14 cellular contexts compared by ENCODE assay signal in genomic region chr2:37774976-37775907, GRCh38.
DNase-seq lines count a peak whose midpoint lies in the region; ATAC-seq and TF ChIP-seq lines count a peak whose summit lies in the region.
"Had no signal": no experiment of that assay in that cellular context is flagged by ENCODE, and none has a peak within 500 bp of the region (broad histone marks: within the 10 kb centered on the region; RNA-seq: fewer than 3 reads in every experiment).

No MANE protein-coding gene starts in this region.

- H3K4me2 ChIP-seq in neural progenitor cell: no peak overlapping the region

- intact Hi-C loops in upper lobe of right lung (cut with DNase I): no loop called here

- H3K36me3 ChIP-seq in upper lobe of right lung (no peaks in the 10 kb centered on the region), neural progenitor cell (no peaks in the 10 kb centered on the region)
- no peaks in the 10 kb centered on the region for H3K36me3 ChIP-seq in CD8-positive, alpha-beta memory T cell (ENCODE audit: insufficient read depth, low read length)
- H3K36me3 ChIP-seq: pancreas had no signal

- H3K4me1 ChIP-seq in upper lobe of right lung (no peaks in the 10 kb centered on the region), neural progenitor cell (no peaks in the 10 kb centered on the region)
- no peaks in the 10 kb centered on the region for H3K4me1 ChIP-seq in CD8-positive, alpha-beta memory T cell (ENCODE audit: insufficient read depth, low read length)
- H3K4me1 ChIP-seq: pancreas had no signal

- no peaks in the 10 kb centered on the region for H3K36me3 Mint-ChIP-seq in neural progenitor cell
- H3K36me3 Mint-ChIP-seq in CD8-positive, alpha-beta memory T cell: no peaks in the 10 kb centered on the region

- CTCF ChIA-PET in CD8-positive, alpha-beta memory T cell (lab: Charles Lee): interaction anchor here (0.8 kb wide), 1 partner anchor 361 kb away, joined by 4 read pairs; no protein-coding TSS in a partner anchor

- H3K4me1 Mint-ChIP-seq in neural progenitor cell: peaks cover 32% of the 10 kb centered on the region
- H3K4me1 Mint-ChIP-seq in CD8-positive, alpha-beta memory T cell: no peaks in the 10 kb centered on the region
- H3K4me1 Mint-ChIP-seq: activated CD4-positive, alpha-beta memory T cell treated with anti-CD3 and anti-CD28 coated beads, Interleukin-2, amount 10 ng/mL, durations not matched to agents 7 days and 5 days had no signal

- TF ChIP-seq CTCF in cardiac fibroblast (IDR thresholded peaks at IDR 0.05; ENCODE audit: low read depth, low read length): no peak
- no peak for TF ChIP-seq CTCF in upper lobe of right lung (IDR thresholded peaks at IDR 0.05)
- TF ChIP-seq CTCF in neural progenitor cell (IDR thresholded peaks at IDR 0.05): no peak

- no peak overlapping the region for H2AFZ ChIP-seq in neural progenitor cell (replicated peaks)

- POLR2A ChIA-PET in CD8-positive, alpha-beta memory T cell (lab: Charles Lee): no interaction called here

- H3K79me2 ChIP-seq in neural progenitor cell (ENCODE audit: low read depth): no peaks in the 10 kb centered on the region

- H3K27ac ChIP-seq in upper lobe of right lung (peak overlapping the region; percentile 24), neural progenitor cell (no peak overlapping the region)
- H3K27ac ChIP-seq in CD8-positive, alpha-beta memory T cell (ENCODE audit: low read depth, low read length): no peak overlapping the region

- H3K9me3 ChIP-seq in upper lobe of right lung (no peaks in the 10 kb centered on the region), neural progenitor cell (ENCODE audit: low read depth) (no peaks in the 10 kb centered on the region)
- H3K9me3 ChIP-seq in CD8-positive, alpha-beta memory T cell (ENCODE audit: low read length): no peaks in the 10 kb centered on the region
- H3K9me3 ChIP-seq: pancreas had no signal

- H3K27ac Mint-ChIP-seq in neural progenitor cell: no peak overlapping the region
- H3K27ac Mint-ChIP-seq in CD8-positive, alpha-beta memory T cell: no peak overlapping the region
- H3K27ac Mint-ChIP-seq: activated CD4-positive, alpha-beta memory T cell treated with anti-CD3 and anti-CD28 coated beads, Interleukin-2, amount 10 ng/mL, durations not matched to agents 7 days and 5 days had no signal

- no peak overlapping the region for H3K9ac ChIP-seq in neural progenitor cell

- H3F3A ChIP-seq in neural progenitor cell (ENCODE audit: low read depth): no peaks in the 10 kb centered on the region

- H3K27me3 Mint-ChIP-seq in neural progenitor cell (ENCODE audit: insufficient read depth, low read depth): peaks cover 5% of the 10 kb centered on the region
- peaks cover 0 to 4% of the 10 kb centered on the region in 2 donors for H3K27me3 Mint-ChIP-seq in CD8-positive, alpha-beta memory T cell
- H3K27me3 Mint-ChIP-seq: activated CD4-positive, alpha-beta memory T cell treated with anti-CD3 and anti-CD28 coated beads, Interleukin-2, amount 10 ng/mL, durations not matched to agents 7 days and 5 days had no signal

- no peaks in the 10 kb centered on the region for H4K20me1 ChIP-seq in neural progenitor cell (ENCODE audit: low read depth)

- no peak overlapping the region for H3K4me3 ChIP-seq in cardiac fibroblast (replicated peaks in 1 of 2; ENCODE audit: low read depth in 2 of 2, low read length in 2 of 2)
- no peak overlapping the region for H3K4me3 ChIP-seq in upper lobe of right lung
- no peak overlapping the region for H3K4me3 ChIP-seq in neural progenitor cell
- no peak overlapping the region for H3K4me3 ChIP-seq in CD8-positive, alpha-beta memory T cell (ENCODE audit: low read length)
- H3K4me3 ChIP-seq: pancreas had no signal

- H3K27me3 ChIP-seq in upper lobe of right lung: no peaks in the 10 kb centered on the region
- H3K27me3 ChIP-seq in neural progenitor cell: no peaks in the 10 kb centered on the region
- H3K27me3 ChIP-seq in CD8-positive, alpha-beta memory T cell (ENCODE audit: insufficient read depth, low read length, poor library complexity, severe bottlenecking): no peaks in the 10 kb centered on the region
- H3K27me3 ChIP-seq: pancreas had no signal

- DNase-seq in NCI-H446 treated with DMSO at 0.1 percent for 48 hours (lab: John Stamatoyannopoulos, UW) (peak; percentile 51), cardiac fibroblast (ENCODE audit: low read depth in 2 of 2) (peak; percentile 62 to 66), myocyte (ENCODE audit: low read depth) (peak; percentile 60), upper lobe of right lung (no peak), neural progenitor cell (ENCODE audit: low spot score) (no peak), HUDEP-2 (lab: John Stamatoyannopoulos, UW; ENCODE audit: unreplicated experiment in 76 of 76) (no peak)
- no peak for DNase-seq in CD8-positive, alpha-beta memory T cell
- DNase-seq: activated CD4-positive, alpha-beta memory T cell treated with anti-CD3 and anti-CD28 coated beads, Interleukin-2, amount 10 ng/mL, durations not matched to agents 7 days and 5 days; activated naive CD4-positive, alpha-beta T cell; NCI-H2081 treated with DMSO at 0.1 percent for 48 hours; pancreas; stimulated activated CD4-positive, alpha-beta T cell treated with anti-CD3 and anti-CD28 coated beads, Interleukin-4, amount 100 ng/mL, for 4 hours; stimulated activated naive CD8-positive, alpha-beta T cell treated with anti-CD3 and anti-CD28 coated beads, Interleukin-15, Interleukin-2, amounts not matched to agents 100 U/mL and 50 U/mL, for 24 hours had no signal

- no peak for ATAC-seq in upper lobe of right lung
- ATAC-seq: Panc1; stimulated activated naive CD8-positive, alpha-beta T cell treated with anti-CD3 and anti-CD28 coated beads, Interleukin-15, Interleukin-2, amounts not matched to agents 100 U/mL and 50 U/mL, for 24 hours had no signal

- no peak overlapping the region for H3K4me3 Mint-ChIP-seq in neural progenitor cell
- no peak overlapping the region for H3K4me3 Mint-ChIP-seq in CD8-positive, alpha-beta memory T cell
- H3K4me3 Mint-ChIP-seq: activated CD4-positive, alpha-beta memory T cell treated with anti-CD3 and anti-CD28 coated beads, Interleukin-2, amount 10 ng/mL, durations not matched to agents 7 days and 5 days had no signal

- H3K9me3 Mint-ChIP-seq in neural progenitor cell: peaks cover 18% of the 10 kb centered on the region
- peaks cover 0 to 1% (median 0%) of the 10 kb centered on the region in 5 donors for H3K9me3 Mint-ChIP-seq in CD8-positive, alpha-beta memory T cell

Comparison
In these comparisons a context has a peak if more than half of its experiments do, and no peak if none do; other contexts are left out.
1. DNase-seq: peak in NCI-H446 treated with DMSO at 0.1 percent for 48 hours (single experiment), cardiac fibroblast (2 of 2) and myocyte (single experiment); none in upper lobe of right lung (single experiment), neural progenitor cell (single experiment), HUDEP-2 (0 of 76) and CD8-positive, alpha-beta memory T cell (0 of 5).